22 cellular contexts compared by ENCODE assay signal in genomic region chr4:1226167-1226514, GRCh38. TPM values are rescaled to one million over a fixed set of nuclear protein-coding genes. Genes with fewer than 3 reads are reported as not detected.
"Had no signal": no experiment of that assay in that cellular context is flagged by ENCODE, and none has a peak within 500 bp of the region (broad histone marks: within the 10 kb centered on the region; RNA-seq: fewer than 3 reads in every experiment).

No MANE protein-coding gene starts in this region.

- H3K9me3 ChIP-seq: esophagus muscularis mucosa, stomach, thoracic aorta had no signal

- H3K27ac ChIP-seq: esophagus muscularis mucosa, SK-N-MC, skin epidermis, stomach, thoracic aorta had no signal

- H3K27me3 Mint-ChIP-seq: activated B cell treated with CpG ODN at 0.5 μM for 24 hours; activated CD4-positive, alpha-beta memory T cell treated with anti-CD3 and anti-CD28 coated beads for 36 hours; activated naive CD8-positive, alpha-beta T cell; dendritic cell treated with granulocyte-macrophage colony-stimulating factor and Interleukin-4, amounts not matched to agents 40 ng/mL and 50 ng/mL, for 4 days had no signal

- H3K4me3 ChIP-seq: esophagus muscularis mucosa, SK-N-MC, skin epidermis, stomach, thoracic aorta had no signal

- H3K4me1 ChIP-seq: stomach had no signal

- H3K27ac Mint-ChIP-seq: activated B cell treated with CpG ODN at 0.5 μM for 24 hours; activated CD4-positive, alpha-beta memory T cell treated with anti-CD3 and anti-CD28 coated beads for 36 hours; activated naive CD8-positive, alpha-beta T cell; dendritic cell treated with granulocyte-macrophage colony-stimulating factor and Interleukin-4, amounts not matched to agents 40 ng/mL and 50 ng/mL, for 4 days had no signal

- H3K27me3 ChIP-seq: esophagus muscularis mucosa, stomach had no signal

- DNase-seq: activated B cell treated with CpG ODN at 0.5 μM for 24 hours; activated CD4-positive, alpha-beta memory T cell treated with anti-CD3 and anti-CD28 coated beads for 36 hours; activated CD4-positive, alpha-beta T cell treated with anti-CD3 and anti-CD28 coated beads for 4 hours; activated T-cell treated with anti-CD3 and anti-CD28 coated beads for 4 hours; amniotic stem cell; effector CD8-positive, alpha-beta T cell; hypothalamus; midbrain; nephron progenitor cell; occipital lobe; posterior cingulate gyrus; retina; stimulated activated CD4-positive, alpha-beta T cell treated with anti-CD3 and anti-CD28 coated beads, Interleukin-15, amount 100 ng/mL, for 24 hours; stimulated activated CD4-positive, alpha-beta T cell treated with anti-CD3 and anti-CD28 coated beads, Interleukin-4, amount 100 ng/mL, for 1 hour; stomach had no signal

- H3K4me3 Mint-ChIP-seq: activated B cell treated with CpG ODN at 0.5 μM for 24 hours; activated CD4-positive, alpha-beta memory T cell treated with anti-CD3 and anti-CD28 coated beads for 36 hours; activated naive CD8-positive, alpha-beta T cell; dendritic cell treated with granulocyte-macrophage colony-stimulating factor and Interleukin-4, amounts not matched to agents 40 ng/mL and 50 ng/mL, for 4 days; nephron progenitor cell had no signal

RNA-seq across cellular contexts. Expression of gene SPON2, which starts 53.8 kb away (rescaled TPM):
- total RNA-seq: endothelial cell of umbilical vein had no signal
